13 cellular contexts compared by ENCODE assay signal in the genomic region with DNA sequence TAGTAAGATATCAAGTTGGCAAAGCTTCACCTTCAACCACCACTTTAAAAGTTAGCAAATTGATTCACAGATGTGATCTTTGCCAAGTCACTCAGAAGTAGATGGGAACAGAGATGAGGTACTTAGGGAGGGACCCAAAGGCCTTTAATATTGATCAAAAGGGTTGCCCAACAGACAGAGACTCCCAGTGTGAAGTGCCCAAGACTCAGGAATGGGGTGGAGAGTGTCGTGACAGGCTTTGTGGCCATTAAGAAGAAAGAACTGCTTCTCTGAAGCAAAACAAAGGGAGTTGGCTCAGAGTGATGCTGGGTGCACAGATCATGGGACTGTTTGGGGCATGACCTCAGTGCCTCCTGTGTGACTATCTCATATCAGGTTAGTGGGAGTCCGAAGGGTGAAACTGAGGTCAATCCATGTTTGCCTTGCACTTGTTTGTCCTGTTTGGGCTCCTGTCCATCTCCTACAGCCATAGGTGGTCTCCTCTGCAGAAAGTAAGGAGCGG.
"Had no signal": no experiment of that assay in that cellular context is flagged by ENCODE, and none has a peak within 500 bp of the region (broad histone marks: within the 10 kb centered on the region; RNA-seq: fewer than 3 reads in every experiment).

No MANE protein-coding gene starts in this region.

- DNase-seq: activated CD4-positive, alpha-beta T cell treated with anti-CD3 and anti-CD28 coated beads, Interleukin-2, amount 10 ng/mL, durations not matched to agents 24 days and 14 days; activated CD4-positive, CD25-positive, alpha-beta regulatory T cell; activated naive CD4-positive, alpha-beta T cell treated with Interleukin-2 at 50 U/mL for 16 hours; anterior cingulate cortex; brain microvascular endothelial cell; cortex of kidney; effector CD8-positive, alpha-beta T cell; natural killer cell; upper lobe of left lung had no signal

- H3K27ac Mint-ChIP-seq: activated CD4-positive, alpha-beta T cell treated with anti-CD3 and anti-CD28 coated beads, Interleukin-2, amount 10 ng/mL, durations not matched to agents 24 days and 14 days; natural killer cell; stimulated activated naive CD8-positive, alpha-beta T cell treated with anti-CD3 and anti-CD28 coated beads, Interleukin-15, Interleukin-2, amounts not matched to agents 100 ng/mL and 50 ng/mL, for 24 hours; T-helper 2 cell treated with Interferon-gamma antibody and Interleukin-4, amounts not matched to agents 5 μg/mL and 100 μg/mL, for 36 hours had no signal

- H3K4me1 Mint-ChIP-seq: activated CD4-positive, alpha-beta T cell treated with anti-CD3 and anti-CD28 coated beads, Interleukin-2, amount 10 ng/mL, durations not matched to agents 24 days and 14 days; natural killer cell had no signal

- H3K4me3 Mint-ChIP-seq: activated CD4-positive, alpha-beta T cell treated with anti-CD3 and anti-CD28 coated beads, Interleukin-2, amount 10 ng/mL, durations not matched to agents 24 days and 14 days; natural killer cell; stimulated activated naive CD8-positive, alpha-beta T cell treated with anti-CD3 and anti-CD28 coated beads, Interleukin-15, Interleukin-2, amounts not matched to agents 100 ng/mL and 50 ng/mL, for 24 hours; T-helper 2 cell treated with Interferon-gamma antibody and Interleukin-4, amounts not matched to agents 5 μg/mL and 100 μg/mL, for 36 hours had no signal

- H3K36me3 Mint-ChIP-seq: natural killer cell had no signal

- H3K36me3 ChIP-seq: brain microvascular endothelial cell, prostate gland, upper lobe of left lung had no signal

- H3K4me1 ChIP-seq: prostate gland, upper lobe of left lung had no signal

- H3K27me3 ChIP-seq: brain microvascular endothelial cell, upper lobe of left lung had no signal

- H3K27ac ChIP-seq: brain microvascular endothelial cell, prostate gland, upper lobe of left lung had no signal

- H3K9me3 Mint-ChIP-seq: stimulated activated naive CD8-positive, alpha-beta T cell treated with anti-CD3 and anti-CD28 coated beads, Interleukin-15, Interleukin-2, amounts not matched to agents 100 ng/mL and 50 ng/mL, for 24 hours; T-helper 2 cell treated with Interferon-gamma antibody and Interleukin-4, amounts not matched to agents 5 μg/mL and 100 μg/mL, for 36 hours had no signal

- H3K4me3 ChIP-seq: prostate gland, upper lobe of left lung had no signal

- H3K9me3 ChIP-seq: prostate gland, upper lobe of left lung had no signal

- ATAC-seq: natural killer cell, sciatic nerve had no signal
